Comparison of ENCODE assay signal across 19 cellular contexts in genomic region chr7:138024765-138025164, GRCh38. TPM values are rescaled to one million over a fixed set of nuclear protein-coding genes. Genes with fewer than 3 reads are reported as not detected.
DNase-seq lines count a peak whose midpoint lies in the region; ATAC-seq, FAIRE-seq and TF ChIP-seq lines count a peak whose summit lies in the region.
"Had no signal": no experiment of that assay in that cellular context is flagged by ENCODE, and none has a peak within 500 bp of the region (broad histone marks: within the 10 kb centered on the region; RNA-seq: fewer than 3 reads in every experiment).

No MANE protein-coding gene starts in this region.

- FAIRE-seq in HepG2 (lab: Jason Lieb, UNC) (no peak), GM12878 (lab: Jason Lieb, UNC) (no peak)
- FAIRE-seq: A549, H1 had no signal

- H3K9me3 ChIP-seq in liver (ENCODE audit: control insufficient read depth in 4 of 4, low read length in 3 of 4) (no peaks in the 10 kb centered on the region), HepG2 (ENCODE audit: low read length) (no peaks in the 10 kb centered on the region), GM12878 (replicated peaks; ENCODE audit: control insufficient read depth, insufficient read depth, low read length) (peaks cover 11% of the 10 kb centered on the region; the same call in 2 of the 3 replicates), right lobe of liver (no peaks in the 10 kb centered on the region), prostate gland (no peaks in the 10 kb centered on the region)
- H3K9me3 ChIP-seq: A549 had no signal

- H4K20me1 ChIP-seq in HepG2 (ENCODE audit: insufficient read depth, low read length) (no peaks in the 10 kb centered on the region), GM12878 (ENCODE audit: control insufficient read depth, insufficient read depth) (no peaks in the 10 kb centered on the region)
- H4K20me1 ChIP-seq: BLaER1 had no signal

- H3K4me1 ChIP-seq in liver (ENCODE audit: control insufficient read depth in 4 of 4, insufficient read depth in 4 of 4, low read length in 3 of 4): peaks cover 0 to 20% (median 6%) of the 10 kb centered on the region in 4 donors
- H3K4me1 ChIP-seq in HepG2 (ENCODE audit: insufficient read depth, low read length): peaks cover 2% of the 10 kb centered on the region
- H3K4me1 ChIP-seq in GM12878 (ENCODE audit: control insufficient read depth, insufficient read depth, low read length): peaks cover 58% of the 10 kb centered on the region
- H3K4me1 ChIP-seq in right lobe of liver: peaks cover 0 to 19% (median 6%) of the 10 kb centered on the region in 4 donors
- no peaks in the 10 kb centered on the region for H3K4me1 ChIP-seq in prostate gland (replicated peaks)
- H3K4me1 ChIP-seq: BLaER1 had no signal

- in situ Hi-C loops in HepG2 (cut with HindIII; ENCODE audit: extremely low pct_ligation_motif_present, low pct_unique_long_range_greater_than_20kb): loop anchor here (25.0 kb wide), 1 partner anchor 713 kb away; no protein-coding TSS in a partner anchor
- in situ Hi-C loops in GM12878 (cut with MboI): no loop called here

- POLR2A ChIA-PET in HepG2 (lab: Yijun Ruan, JAX): no interaction called here
- POLR2A ChIA-PET in GM12878 (lab: Charles Lee): interaction anchor here (0.9 to 2.0 kb wide), 2 partner anchors 28 to 254 kb away, joined by 4 to 10 read pairs; no protein-coding TSS in a partner anchor

- TF ChIP-seq CTCF in liver (IDR thresholded peaks at IDR 0.05; ENCODE audit: low read depth, low read length, missing input control) (no peak), HepG2 (CRISPR knock-in tag; IDR thresholded peaks at IDR 0.05) (no peak), GM12878 (IDR thresholded peaks at IDR 0.05 in 2 of 3, conservative IDR thresholded peaks at IDR 0.05 in 1 of 3; ENCODE audit: control insufficient read depth in 2 of 3, extremely low read depth in 1 of 3, insufficient read depth in 1 of 3, low read depth in 3 of 3, low read length in 3 of 3) (no peak), right lobe of liver (IDR thresholded peaks at IDR 0.05) (no peak), prostate gland (IDR thresholded peaks at IDR 0.05) (no peak)

- ATAC-seq in HepG2 (no peak), GM12878 (peak; percentile 30), right lobe of liver (peak; percentile 21 to 55 (median 49)), GM18868 (IDR thresholded peaks at IDR 0.05; ENCODE audit: unreplicated experiment) (no peak)
- ATAC-seq: A549 had no signal

- intact Hi-C loops in HepG2 (cut with micrococcal nuclease; ENCODE audit: unreplicated experiment): no loop called here
- intact Hi-C loops in GM12878 (cut with micrococcal nuclease; ENCODE audit: unreplicated experiment): loop anchor here (5.0 kb wide), 1 partner anchor 438 kb away; the partner anchor contains the start of gene TRIM24
- intact Hi-C loops in right lobe of liver (cut with DNase I): no loop called here
- intact Hi-C loops in prostate gland (cut with DNase I): no loop called here

- no peak for TF ChIP-seq EP300 in HepG2 (IDR thresholded peaks at IDR 0.05; ENCODE audit: low read depth in 2 of 2, low read length in 2 of 2)
- TF ChIP-seq EP300 in HepG2 (CRISPR knock-in tag; IDR thresholded peaks at IDR 0.05; ENCODE audit: borderline replicate concordance): no peak
- no peak for TF ChIP-seq EP300 in GM12878 (IDR thresholded peaks at IDR 0.05; ENCODE audit: borderline replicate concordance in 1 of 2, control insufficient read depth in 1 of 2, low read depth in 2 of 2, low read length in 2 of 2)

- H3K27ac ChIP-seq in liver (ENCODE audit: low read depth in 1 of 2, low read length in 2 of 2) (peak overlapping the region; percentile 22 to 35), HepG2 (ENCODE audit: extremely low read length, insufficient read depth, low read length) (no peak overlapping the region), GM12878 (ENCODE audit: control insufficient read depth, insufficient read depth) (peak overlapping the region; percentile 79), right lobe of liver (peak overlapping the region in 2 of 3 donors; percentile 20 to 26), prostate gland (no peak overlapping the region)
- H3K27ac ChIP-seq: 22Rv1, A549, BLaER1 had no signal

- RAD21 ChIA-PET in GM12878 (lab: Charles Lee; ENCODE audit: unreplicated experiment): interaction anchor here (1.0 to 2.4 kb wide), 8 partner anchors 10 to 364 kb away, joined by 3 to 15 read pairs (median 4); partner anchors contain the start of gene CREB3L2

- H3K79me2 ChIP-seq in HepG2 (ENCODE audit: insufficient read depth, low read length) (no peaks in the 10 kb centered on the region), GM12878 (ENCODE audit: control insufficient read depth, insufficient read depth, low read length) (no peaks in the 10 kb centered on the region)

- no peak overlapping the region for H3K4me3 ChIP-seq in liver (ENCODE audit: low read depth in 1 of 3, low read length in 3 of 3)
- H3K4me3 ChIP-seq in HepG2 (replicated peaks in 1 of 3; ENCODE audit: insufficient read depth in 1 of 3, low read depth in 2 of 3, low read length in 3 of 3): no peak overlapping the region
- no peak overlapping the region for H3K4me3 ChIP-seq in GM12878
- no peak overlapping the region for H3K4me3 ChIP-seq in right lobe of liver
- H3K4me3 ChIP-seq in prostate gland: no peak overlapping the region
- H3K4me3 ChIP-seq: A549, BLaER1 had no signal

- 59% methylated on average over 4 of the region's 4 CpGs for WGBS in liver
- WGBS in HepG2 (ENCODE audit: low lambda C conversion rate): 76% methylated on average over 4 of the region's 4 CpGs
- 74% methylated on average over 4 of the region's 4 CpGs for WGBS in GM12878 (ENCODE audit: insufficient coverage, insufficient replicate concordance, low lambda C conversion rate, missing lambda C conversion rate)
- WGBS in right lobe of liver (ENCODE audit: insufficient coverage, low coverage, low lambda C conversion rate, missing lambda C conversion rate): 45% methylated on average over 4 of the region's 4 CpGs
- WGBS in prostate gland: 39% methylated on average over 4 of the region's 4 CpGs

- H2AFZ ChIP-seq in HepG2 (ENCODE audit: low read length): no peak overlapping the region
- no peak overlapping the region; the same call in 1 of the 2 replicates for H2AFZ ChIP-seq in GM12878 (ENCODE audit: control insufficient read depth, low read depth, low read length)

- SMC1A ChIA-PET in GM12878 (lab: Charles Lee; ENCODE audit: uncharacterized antibody, unreplicated experiment): interaction anchor here (1.0 to 5.7 kb wide), 14 partner anchors 10 to 714 kb away, joined by 3 to 45 read pairs (median 7); partner anchors contain the start of gene CREB3L2

- TF ChIP-seq POLR2A in HepG2 (IDR thresholded peaks at IDR 0.05; ENCODE audit: insufficient read depth in 1 of 2, low read depth in 2 of 2, low read length in 2 of 2): no peak
- TF ChIP-seq POLR2A in GM12878 (IDR thresholded peaks at IDR 0.05; ENCODE audit: low read depth, low read length): no peak
- TF ChIP-seq POLR2A in right lobe of liver (IDR thresholded peaks at IDR 0.05): no peak
- TF ChIP-seq POLR2A in prostate gland (IDR thresholded peaks at IDR 0.05): no peak

- DNase-seq in HepG2 (ENCODE audit: low spot score) (no peak), GM12878 (ENCODE audit: low read depth, low spot score) (no peak), right lobe of liver (no peak), pons (ENCODE audit: low spot score) (no peak), prostate gland (ENCODE audit: low spot score) (no peak)
- no peak for DNase-seq in activated CD4-positive, alpha-beta T cell treated with anti-CD3 and anti-CD28 coated beads, Interleukin-2, amount 50 U/mL, for 1 hour
- DNase-seq: AML-193; Calu3; CD4-positive, alpha-beta memory T cell; DMS79 treated with DMSO at 0.1 percent for 48 hours; GF-D8; H9 had no signal

- H3K9ac ChIP-seq in liver (ENCODE audit: low read depth in 1 of 2, low read length in 2 of 2) (no peak overlapping the region), HepG2 (ENCODE audit: insufficient read depth, low read depth, low read length) (no peak overlapping the region), GM12878 (ENCODE audit: control insufficient read depth, insufficient read depth, low read length) (no peak overlapping the region)
- H3K9ac ChIP-seq: BLaER1 had no signal

- no peak for TF ChIP-seq RAD21 in liver (IDR thresholded peaks at IDR 0.05)
- no peak for TF ChIP-seq RAD21 in HepG2 (CRISPR knock-in tag; IDR thresholded peaks at IDR 0.05)
- TF ChIP-seq RAD21 in GM12878 (IDR thresholded peaks at IDR 0.05; ENCODE audit: insufficient read depth, low read depth, low read length): no peak

- BruUV-seq in HepG2 (replicated peaks; lab: Mats Ljungman, UMichigan) (no TSS peak), GM12878 (replicated peaks; lab: Mats Ljungman, UMichigan) (no TSS peak)

- H3K36me3 ChIP-seq in liver (ENCODE audit: control insufficient read depth in 4 of 4, insufficient read depth in 3 of 4, low read depth in 1 of 4, low read length in 3 of 4): no peaks in the 10 kb centered on the region
- no peaks in the 10 kb centered on the region for H3K36me3 ChIP-seq in HepG2 (replicated peaks in 1 of 2; ENCODE audit: control insufficient read depth in 1 of 2, insufficient read depth in 2 of 2, low read length in 2 of 2)
- H3K36me3 ChIP-seq in GM12878 (ENCODE audit: control insufficient read depth in 2 of 2, insufficient read depth in 2 of 2, low read length in 1 of 2): no peaks in the 10 kb centered on the region
- no peaks in the 10 kb centered on the region for H3K36me3 ChIP-seq in right lobe of liver
- no peaks in the 10 kb centered on the region for H3K36me3 ChIP-seq in prostate gland
- H3K36me3 ChIP-seq: BLaER1 had no signal

- H3K27me3 ChIP-seq in liver (ENCODE audit: control insufficient read depth in 4 of 4, insufficient read depth in 4 of 4, low read length in 3 of 4) (no peaks in the 10 kb centered on the region), HepG2 (ENCODE audit: control insufficient read depth in 1 of 2, insufficient read depth in 2 of 2, low read length in 2 of 2) (no peaks in the 10 kb centered on the region), GM12878 (replicated peaks in 1 of 2; ENCODE audit: control insufficient read depth in 2 of 2, insufficient read depth in 2 of 2, low read length in 1 of 2) (no peaks in the 10 kb centered on the region), right lobe of liver (no peaks in the 10 kb centered on the region), prostate gland (replicated peaks; ENCODE audit: insufficient read depth) (no peaks in the 10 kb centered on the region)
- H3K27me3 ChIP-seq: BLaER1 had no signal

- H3K4me2 ChIP-seq in HepG2 (ENCODE audit: low read depth, low read length): no peak overlapping the region
- peak overlapping the region; percentile 53; the same call in 1 of the 2 replicates for H3K4me2 ChIP-seq in GM12878 (ENCODE audit: control insufficient read depth, insufficient read depth)
- H3K4me2 ChIP-seq: A549, BLaER1 had no signal

- CTCF ChIA-PET in HepG2 (lab: Yijun Ruan, JAX; ENCODE audit: low intra/inter-chr PET ratio, low total read pairs) (no interaction called here), GM12878 (lab: Yijun Ruan, JAX) (interaction anchor here (1.0 to 2.6 kb wide), 8 partner anchors 8 to 714 kb away, joined by 4 to 22 read pairs (median 9); partner anchors contain the start of gene CREB3L2)

RNA-seq across cellular contexts. Expression of gene CREB3L2, which starts 22.9 kb away (rescaled TPM):
- total RNA-seq in liver (10 to 100 TPM; 12.9 to 16.6 TPM), HepG2 (2016; rRNA removed; fragmentation: Illumina TruSeq; extraction: Trizol) (22.1 and 26.6 TPM in 2 replicates), GM12878 (2014; rRNA removed) (13.3 and 16.7 TPM in 2 replicates), GM12878 (2014; rRNA removed; fragmentation: Illumina TruSeq; extraction: Trizol) (17.9 and 18.0 TPM in 2 replicates), GM12878 (2021) (65.2 and 67.1 TPM in 2 replicates), right lobe of liver (10 to 100 TPM; 11.5 to 29.9 (median 18.2) TPM), prostate gland (10 to 100 TPM; 34.1 to 42.0 TPM)
- polyA plus RNA-seq in liver (1 to 10 TPM; 6.7 to 7.0 TPM), HepG2 (2011; rRNA removed) (39.0 and 41.1 TPM in 2 replicates), GM12878 (2011; rRNA removed) (21.5 and 34.9 TPM in 2 replicates), GM12878 (2014; fragmentation: Illumina TruSeq; extraction: Trizol) (34.5 and 38.4 TPM in 2 replicates), GM12878 (2014; fragmentation: Nextera tagmentation; extraction: Ambion mirVana) (1 to 10 TPM; 6.4 to 8.1 TPM), GM12878 (2014; rRNA removed) (21.8 and 29.4 TPM in 2 replicates), GM12878 (2016; fragmentation: Nextera tagmentation; extraction: Ambion mirVana) (10 to 100 TPM; 30.5 to 37.1 TPM)
- total RNA-seq in HepG2 (2016; cell fraction: cytosol; rRNA removed; fragmentation: Illumina TruSeq; extraction: Trizol; ENCODE audit: low read depth): 6.5 and 8.8 TPM in 2 replicates
- 21.4 and 26.4 TPM in 2 replicates for total RNA-seq in HepG2 (2016; cell fraction: insoluble cytoplasmic fraction; rRNA removed; fragmentation: Illumina TruSeq; extraction: Trizol)
- 14.1 and 14.5 TPM in 2 replicates for total RNA-seq in HepG2 (2016; cell fraction: membrane; rRNA removed; fragmentation: Illumina TruSeq; extraction: Trizol)
- 53.5 and 54.7 TPM in 2 replicates for total RNA-seq in HepG2 (2016; cell fraction: nucleus; rRNA removed; fragmentation: Illumina TruSeq; extraction: Trizol)
- polyA plus RNA-seq in HepG2 (2011; cell fraction: cytosol; rRNA removed): 26.0 and 30.9 TPM in 2 replicates
- polyA plus RNA-seq in HepG2 (2011; cell fraction: nucleus; rRNA removed): 36.5 and 47.2 TPM in 2 replicates
- 22.8 and 35.4 TPM in 2 replicates for polyA plus RNA-seq in HepG2 (2012)
- 2.4 and 2.7 TPM in 2 replicates for polyA plus RNA-seq in HepG2 (2016; cell fraction: cytosol; fragmentation: Illumina TruSeq; extraction: Trizol; ENCODE audit: low read depth)
- polyA plus RNA-seq in HepG2 (2016; cell fraction: insoluble cytoplasmic fraction; fragmentation: Illumina TruSeq; extraction: Trizol; ENCODE audit: low read depth): 31.2 and 35.1 TPM in 2 replicates
- 5.9 and 6.4 TPM in 2 replicates for polyA plus RNA-seq in HepG2 (2016; cell fraction: membrane; fragmentation: Illumina TruSeq; extraction: Trizol; ENCODE audit: low read depth)
- polyA plus RNA-seq in HepG2 (2016; cell fraction: nucleus; fragmentation: Illumina TruSeq; extraction: Trizol; ENCODE audit: insufficient read depth, low read depth): 43.3 and 43.6 TPM in 2 replicates
- polyA minus RNA-seq in HepG2 (2011; rRNA and poly(A)+ RNA removed; ENCODE audit: low replicate concordance): 32.8 and 173 TPM in 2 replicates
- polyA minus RNA-seq in HepG2 (2011; cell fraction: cytosol; rRNA and poly(A)+ RNA removed): 58.1 and 61.3 TPM in 2 replicates
- 95.2 and 100 TPM in 2 replicates for polyA minus RNA-seq in HepG2 (2011; cell fraction: nucleus; rRNA and poly(A)+ RNA removed)
- 131 and 139 TPM in 2 replicates for total RNA-seq in GM12878 (2013; cell fraction: nucleolus; rRNA removed)
- 21.3 TPM for polyA plus RNA-seq in GM12878 (2011; ENCODE audit: low read depth)
- 25.6 and 30.7 TPM in 2 replicates for polyA plus RNA-seq in GM12878 (2011; cell fraction: cytosol; rRNA removed)
- 27.1 and 30.9 TPM in 2 replicates for polyA plus RNA-seq in GM12878 (2011; cell fraction: nucleus; rRNA removed)
- polyA plus RNA-seq in GM12878 (2012): 26.7 and 29.0 TPM in 2 replicates
- 43.1 and 49.2 TPM in 2 replicates for polyA minus RNA-seq in GM12878 (2011; rRNA and poly(A)+ RNA removed)
- polyA minus RNA-seq in GM12878 (2011; cell fraction: cytosol; rRNA and poly(A)+ RNA removed): 20.9 and 21.9 TPM in 2 replicates
- 34.6 and 56.4 TPM in 2 replicates for polyA minus RNA-seq in GM12878 (2011; cell fraction: nucleus; rRNA and poly(A)+ RNA removed)

RNA-seq across cellular contexts. Expression of gene AKR1D1, which starts 51.5 kb away (rescaled TPM):
- total RNA-seq in liver: 10 to 100 TPM; 19.5 to 93.9 TPM
- 10 to 100 TPM; 18.6 to 44.4 TPM for polyA plus RNA-seq in liver
- total RNA-seq in HepG2 (2016; rRNA removed; fragmentation: Illumina TruSeq; extraction: Trizol): 37.0 and 59.5 TPM in 2 replicates
- 14.5 and 15.5 TPM in 2 replicates for total RNA-seq in HepG2 (2016; cell fraction: cytosol; rRNA removed; fragmentation: Illumina TruSeq; extraction: Trizol; ENCODE audit: low read depth)
- 38.3 and 59.0 TPM in 2 replicates for total RNA-seq in HepG2 (2016; cell fraction: insoluble cytoplasmic fraction; rRNA removed; fragmentation: Illumina TruSeq; extraction: Trizol)
- 36.5 and 40.0 TPM in 2 replicates for total RNA-seq in HepG2 (2016; cell fraction: membrane; rRNA removed; fragmentation: Illumina TruSeq; extraction: Trizol)
- 15.6 and 17.5 TPM in 2 replicates for total RNA-seq in HepG2 (2016; cell fraction: nucleus; rRNA removed; fragmentation: Illumina TruSeq; extraction: Trizol)
- polyA plus RNA-seq in HepG2 (2011; rRNA removed): 6.8 and 6.9 TPM in 2 replicates
- polyA plus RNA-seq in HepG2 (2011; cell fraction: cytosol; rRNA removed): 4.4 and 5.3 TPM in 2 replicates
- polyA plus RNA-seq in HepG2 (2011; cell fraction: nucleus; rRNA removed): 1.9 and 2.3 TPM in 2 replicates
- 7.1 and 20.6 TPM in 2 replicates for polyA plus RNA-seq in HepG2 (2012)
- polyA plus RNA-seq in HepG2 (2016; cell fraction: cytosol; fragmentation: Illumina TruSeq; extraction: Trizol; ENCODE audit: low read depth): 8.2 and 8.7 TPM in 2 replicates
- polyA plus RNA-seq in HepG2 (2016; cell fraction: insoluble cytoplasmic fraction; fragmentation: Illumina TruSeq; extraction: Trizol; ENCODE audit: low read depth): 46.7 and 52.6 TPM in 2 replicates
- 22.8 and 27.5 TPM in 2 replicates for polyA plus RNA-seq in HepG2 (2016; cell fraction: membrane; fragmentation: Illumina TruSeq; extraction: Trizol; ENCODE audit: low read depth)
- 15.6 and 18.9 TPM in 2 replicates for polyA plus RNA-seq in HepG2 (2016; cell fraction: nucleus; fragmentation: Illumina TruSeq; extraction: Trizol; ENCODE audit: insufficient read depth, low read depth)
- polyA minus RNA-seq in HepG2 (2011; rRNA and poly(A)+ RNA removed; ENCODE audit: low replicate concordance): 3.4 TPM in 1 of 2 replicates, not detected in the other
- 5.2 and 7.2 TPM in 2 replicates for polyA minus RNA-seq in HepG2 (2011; cell fraction: cytosol; rRNA and poly(A)+ RNA removed)
- 2.2 and 5.1 TPM in 2 replicates for polyA minus RNA-seq in HepG2 (2011; cell fraction: nucleus; rRNA and poly(A)+ RNA removed)
- not detected in 2 replicates for total RNA-seq in GM12878 (2013; cell fraction: nucleolus; rRNA removed)
- total RNA-seq in GM12878 (2014; rRNA removed): not detected in 2 replicates
- total RNA-seq in GM12878 (2014; rRNA removed; fragmentation: Illumina TruSeq; extraction: Trizol): not detected in 2 replicates
- total RNA-seq in GM12878 (2021): not detected in 2 replicates
- not detected for polyA plus RNA-seq in GM12878 (2011; ENCODE audit: low read depth)
- not detected in 2 replicates for polyA plus RNA-seq in GM12878 (2011; rRNA removed)
- not detected in 2 replicates for polyA plus RNA-seq in GM12878 (2011; cell fraction: cytosol; rRNA removed)
- polyA plus RNA-seq in GM12878 (2011; cell fraction: nucleus; rRNA removed): not detected in 2 replicates
- not detected in 2 replicates for polyA plus RNA-seq in GM12878 (2012)
- not detected in 2 replicates for polyA plus RNA-seq in GM12878 (2014; fragmentation: Illumina TruSeq; extraction: Trizol)
- under 1 TPM in 1 of 2 experiments, not detected in 1; 0.34 TPM for polyA plus RNA-seq in GM12878 (2014; fragmentation: Nextera tagmentation; extraction: Ambion mirVana)
- polyA plus RNA-seq in GM12878 (2014; rRNA removed): 0.13 TPM in 1 of 2 replicates, not detected in the other
- under 1 TPM in 1 of 2 experiments, not detected in 1; 0.09 TPM for polyA plus RNA-seq in GM12878 (2016; fragmentation: Nextera tagmentation; extraction: Ambion mirVana)
- not detected in 2 replicates for polyA minus RNA-seq in GM12878 (2011; rRNA and poly(A)+ RNA removed)
- polyA minus RNA-seq in GM12878 (2011; cell fraction: cytosol; rRNA and poly(A)+ RNA removed): not detected in 2 replicates
- not detected in 2 replicates for polyA minus RNA-seq in GM12878 (2011; cell fraction: nucleus; rRNA and poly(A)+ RNA removed)
- 100 to 1,000 TPM in 2 of 6 experiments, 10 to 100 TPM in 4; 43.8 to 332 (median 93.6) TPM for total RNA-seq in right lobe of liver
- total RNA-seq in prostate gland: not detected
- total RNA-seq: Calu3; CD4-positive, alpha-beta memory T cell; H1 had no signal
- polyA plus RNA-seq: CD14-positive monocyte; CD4-positive, alpha-beta memory T cell; H1 had no signal

Comparison
In these comparisons a context has a peak if more than half of its experiments do, and no peak if none do; other contexts are left out.
1. H3K27ac ChIP-seq: peak in liver (2 of 2), GM12878 (single experiment) and right lobe of liver (2 of 3); none in HepG2 (single experiment) and prostate gland (0 of 2).
2. ATAC-seq: peak in GM12878 (single experiment) and right lobe of liver (4 of 4); none in HepG2 (single experiment) and GM18868 (single experiment).
3. RNA of gene AKR1D1, which starts 51.5 kb away (total RNA-seq): 43.8 to 332 TPM in right lobe of liver, 19.5 to 93.9 TPM in liver and 14.5 to 59.5 TPM in HepG2; not detected in GM12878 and not detected in prostate gland; every median in the first group is over 10 times any median in the second.